ENCODE assay signal across 24 cellular contexts in the genomic region with DNA sequence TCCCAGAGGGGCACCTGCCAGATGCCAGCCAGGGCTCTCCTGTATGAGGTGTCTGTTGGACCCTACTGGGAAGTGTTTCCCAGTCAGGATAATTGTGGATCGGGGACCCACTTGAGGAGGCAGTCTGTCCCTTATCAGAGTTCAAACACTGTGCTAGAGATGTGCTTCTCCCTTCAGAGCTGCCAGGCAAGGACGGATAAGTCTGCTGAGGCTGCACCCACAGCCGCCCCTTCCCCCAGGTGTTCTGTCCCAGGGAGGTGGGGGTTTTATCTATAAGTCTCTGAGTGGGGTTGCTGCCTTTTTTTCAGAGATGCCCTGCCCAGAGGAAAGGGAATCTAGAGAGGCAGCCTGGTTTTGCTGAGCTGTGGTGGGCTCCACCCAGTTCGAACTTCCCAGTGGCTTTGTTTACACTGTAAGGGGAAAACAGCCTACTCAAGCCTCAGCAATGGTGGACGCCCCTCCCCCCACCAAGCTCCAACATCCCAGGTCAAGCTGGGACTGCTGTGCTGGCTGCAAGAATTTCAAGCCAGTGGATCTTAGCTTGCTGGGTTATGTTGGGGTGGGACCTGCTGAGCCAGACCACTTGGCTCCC.
"Had no signal": no experiment of that assay in that cellular context is flagged by ENCODE, and none has a peak within 500 bp of the region (broad histone marks: within the 10 kb centered on the region; RNA-seq: fewer than 3 reads in every experiment).

No MANE protein-coding gene starts in this region.

- H3K9me3 ChIP-seq: esophagus squamous epithelium, neutrophil, pancreas had no signal

- H3K36me3 ChIP-seq: esophagus squamous epithelium, gastroesophageal sphincter, neutrophil, pancreas, tibial artery had no signal

- H3K4me3 Mint-ChIP-seq: dendritic cell treated with granulocyte-macrophage colony-stimulating factor and Interleukin-4, amounts not matched to agents 40 ng/mL and 50 ng/mL, for 4 days; effector memory CD8-positive, alpha-beta T cell; naive B cell; nephron; stimulated activated effector memory CD8-positive, alpha-beta T cell treated with anti-CD3 and anti-CD28 coated beads, Interleukin-12 subunit alpha, Interleukin-12 subunit beta, amount 100 ng/mL, for 72 hours had no signal

- H3K36me3 Mint-ChIP-seq: stimulated activated effector memory CD8-positive, alpha-beta T cell treated with anti-CD3 and anti-CD28 coated beads, Interleukin-12 subunit alpha, Interleukin-12 subunit beta, amount 100 ng/mL, for 72 hours had no signal

- H3K4me3 ChIP-seq: esophagus squamous epithelium, gastroesophageal sphincter, lung, pancreas, tibial artery had no signal

- DNase-seq: effector memory CD8-positive, alpha-beta T cell; esophagus squamous epithelium; foreskin fibroblast; glutamatergic neuron; left colon; left ventricle myocardium superior; mesenchymal stem cell; naive B cell; pancreas; right cardiac atrium; small intestine; stimulated activated CD4-positive, alpha-beta T cell treated with anti-CD3 and anti-CD28 coated beads, Interleukin-12 subunit alpha, Interleukin-12 subunit beta, amount 100 ng/mL, for 4 hours; stimulated activated CD4-positive, alpha-beta T cell treated with anti-CD3 and anti-CD28 coated beads, Interleukin-4, amount 100 ng/mL, for 1 hour; stimulated activated CD8-positive, alpha-beta memory T cell treated with anti-CD3 and anti-CD28 coated beads, Interleukin-4, amount 100 ng/mL, for 48 hours; stimulated activated naive CD8-positive, alpha-beta T cell treated with anti-CD3 and anti-CD28 coated beads, Interleukin-15, Interleukin-2, amounts not matched to agents 100 U/mL and 50 U/mL, for 24 hours; tibial artery had no signal

- H3K4me1 Mint-ChIP-seq: nephron; stimulated activated effector memory CD8-positive, alpha-beta T cell treated with anti-CD3 and anti-CD28 coated beads, Interleukin-12 subunit alpha, Interleukin-12 subunit beta, amount 100 ng/mL, for 72 hours had no signal

- H3K27me3 Mint-ChIP-seq: dendritic cell treated with granulocyte-macrophage colony-stimulating factor and Interleukin-4, amounts not matched to agents 40 ng/mL and 50 ng/mL, for 4 days; effector memory CD8-positive, alpha-beta T cell; naive B cell; progenitor cell of endocrine pancreas had no signal

- H3K27me3 ChIP-seq: esophagus squamous epithelium, gastroesophageal sphincter, neutrophil, pancreas, tibial artery had no signal

- H3K27ac ChIP-seq: esophagus squamous epithelium, gastroesophageal sphincter, neutrophil, pancreas, tibial artery had no signal

- FAIRE-seq: colon, pancreas, small intestine had no signal

- H3K4me1 ChIP-seq: esophagus squamous epithelium, gastroesophageal sphincter, pancreas, tibial artery had no signal

- ATAC-seq: effector memory CD8-positive, alpha-beta T cell; gastroesophageal sphincter; left colon; left ventricle myocardium superior; pancreas; right cardiac atrium; stimulated activated effector memory CD8-positive, alpha-beta T cell treated with anti-CD3 and anti-CD28 coated beads, Interleukin-12 subunit alpha, Interleukin-12 subunit beta, amount 100 ng/mL, for 72 hours; stimulated activated naive CD8-positive, alpha-beta T cell treated with anti-CD3 and anti-CD28 coated beads, Interleukin-15, Interleukin-2, amounts not matched to agents 100 U/mL and 50 U/mL, for 24 hours had no signal

- H3K9me3 Mint-ChIP-seq: effector memory CD8-positive, alpha-beta T cell had no signal

- H3K27ac Mint-ChIP-seq: dendritic cell treated with granulocyte-macrophage colony-stimulating factor and Interleukin-4, amounts not matched to agents 40 ng/mL and 50 ng/mL, for 4 days; effector memory CD8-positive, alpha-beta T cell; naive B cell; nephron; progenitor cell of endocrine pancreas; stimulated activated effector memory CD8-positive, alpha-beta T cell treated with anti-CD3 and anti-CD28 coated beads, Interleukin-12 subunit alpha, Interleukin-12 subunit beta, amount 100 ng/mL, for 72 hours had no signal
